ENCODE assay signal across 21 cellular contexts in the genomic region with DNA sequence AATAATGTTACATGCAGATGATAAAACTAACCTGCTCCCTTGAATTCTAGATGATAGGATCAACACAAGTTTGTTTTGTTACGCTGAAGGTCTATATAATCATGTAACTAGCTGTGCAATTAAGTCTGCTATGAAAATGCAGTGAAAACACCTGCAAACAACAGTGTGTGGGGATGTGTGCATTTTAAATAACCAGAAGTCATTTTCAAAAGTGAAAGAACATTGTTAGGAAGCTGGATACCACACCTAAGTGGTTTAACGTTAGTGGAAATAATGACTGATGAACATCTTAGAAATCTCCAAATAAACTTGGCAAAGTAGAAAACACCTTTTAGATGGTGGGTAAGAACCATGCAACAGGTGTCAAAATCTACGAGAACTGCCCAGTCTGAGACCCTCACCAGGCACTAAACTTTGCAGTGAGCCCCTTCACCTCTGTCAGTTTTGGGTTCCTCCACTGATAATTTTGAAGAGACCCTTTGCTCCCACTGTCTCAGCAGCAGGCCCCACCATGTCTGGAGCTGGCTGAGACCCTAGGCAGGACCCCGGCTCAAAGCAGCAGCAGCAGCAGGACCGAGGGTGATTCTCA. TPM values are rescaled to one million over a fixed set of nuclear protein-coding genes. Genes with fewer than 3 reads are reported as not detected.
DNase-seq lines count a peak whose midpoint lies in the region; ATAC-seq, FAIRE-seq and TF ChIP-seq lines count a peak whose summit lies in the region.
"Had no signal": no experiment of that assay in that cellular context is flagged by ENCODE, and none has a peak within 500 bp of the region (broad histone marks: within the 10 kb centered on the region; RNA-seq: fewer than 3 reads in every experiment).

No MANE protein-coding gene starts in this region.

- TF ChIP-seq CTCF in uterus (IDR thresholded peaks at IDR 0.05) (no peak), CD14-positive monocyte (IDR thresholded peaks at IDR 0.05) (no peak)

- intact Hi-C loops in activated naive CD4-positive, alpha-beta T cell treated with anti-CD3 and anti-CD28 coated beads for 36 hours (cut with micrococcal nuclease): no loop called here
- intact Hi-C loops in uterus (cut with DNase I; ENCODE audit: low total_unique reads) (no loop called here), CD14-positive monocyte (cut with micrococcal nuclease) (no loop called here)

- no peaks in the 10 kb centered on the region for H3K27me3 Mint-ChIP-seq in activated naive CD4-positive, alpha-beta T cell treated with anti-CD3 and anti-CD28 coated beads, Interleukin-2, amount 10 ng/mL, durations not matched to agents 7 days and 5 days
- no peaks in the 10 kb centered on the region for H3K27me3 Mint-ChIP-seq in activated naive CD4-positive, alpha-beta T cell treated with anti-CD3 and anti-CD28 coated beads for 36 hours (ENCODE audit: low read depth)
- no peaks in the 10 kb centered on the region for H3K27me3 Mint-ChIP-seq in activated T-helper 17 cell treated with anti-CD3 and anti-CD28 coated beads, Interleukin-2, amount 50 U/mL, for 72 hours
- H3K27me3 Mint-ChIP-seq in CD14-positive monocyte (ENCODE audit: low read depth in 3 of 3): peaks cover 0 to 14% (median 0%) of the 10 kb centered on the region in 3 donors
- H3K27me3 Mint-ChIP-seq: B cell had no signal

- no peaks in the 10 kb centered on the region for H3K9me3 Mint-ChIP-seq in activated naive CD4-positive, alpha-beta T cell treated with anti-CD3 and anti-CD28 coated beads, Interleukin-2, amount 10 ng/mL, durations not matched to agents 7 days and 5 days
- H3K9me3 Mint-ChIP-seq in activated naive CD4-positive, alpha-beta T cell treated with anti-CD3 and anti-CD28 coated beads for 36 hours: no peaks in the 10 kb centered on the region
- H3K9me3 Mint-ChIP-seq in activated T-helper 17 cell treated with anti-CD3 and anti-CD28 coated beads, Interleukin-2, amount 50 U/mL, for 72 hours: no peaks in the 10 kb centered on the region
- no peaks in the 10 kb centered on the region for H3K9me3 Mint-ChIP-seq in CD14-positive monocyte

- peak; percentile 38 for ATAC-seq in activated T-helper 17 cell treated with anti-CD3 and anti-CD28 coated beads, Interleukin-2, amount 50 U/mL, for 72 hours (replicated peaks)
- ATAC-seq: PC-3 had no signal

- peaks cover 78% of the 10 kb centered on the region for H3K4me1 Mint-ChIP-seq in activated naive CD4-positive, alpha-beta T cell treated with anti-CD3 and anti-CD28 coated beads, Interleukin-2, amount 10 ng/mL, durations not matched to agents 7 days and 5 days
- peaks cover 24% of the 10 kb centered on the region for H3K4me1 Mint-ChIP-seq in activated naive CD4-positive, alpha-beta T cell treated with anti-CD3 and anti-CD28 coated beads for 36 hours (ENCODE audit: low read depth)
- H3K4me1 Mint-ChIP-seq in activated T-helper 17 cell treated with anti-CD3 and anti-CD28 coated beads, Interleukin-2, amount 50 U/mL, for 72 hours: peaks cover 9% of the 10 kb centered on the region
- H3K4me1 Mint-ChIP-seq in CD14-positive monocyte: no peaks in the 10 kb centered on the region
- H3K4me1 Mint-ChIP-seq: B cell had no signal

- CTCF ChIA-PET in activated naive CD4-positive, alpha-beta T cell treated with anti-CD3 and anti-CD28 coated beads, Interleukin-2, amount 10 ng/mL, durations not matched to agents 7 days and 5 days (lab: Charles Lee): interaction anchor here (0.6 to 1.1 kb wide), 3 partner anchors 24 to 1235 kb away, joined by 3 to 4 read pairs (median 3); no protein-coding TSS in a partner anchor
- CTCF ChIA-PET in activated naive CD4-positive, alpha-beta T cell treated with anti-CD3 and anti-CD28 coated beads for 36 hours (lab: Charles Lee): no interaction called here

- peaks cover 31% of the 10 kb centered on the region for H3K36me3 Mint-ChIP-seq in activated naive CD4-positive, alpha-beta T cell treated with anti-CD3 and anti-CD28 coated beads, Interleukin-2, amount 10 ng/mL, durations not matched to agents 7 days and 5 days
- H3K36me3 Mint-ChIP-seq in activated naive CD4-positive, alpha-beta T cell treated with anti-CD3 and anti-CD28 coated beads for 36 hours (ENCODE audit: low read depth): peaks cover 14% of the 10 kb centered on the region
- H3K36me3 Mint-ChIP-seq in activated T-helper 17 cell treated with anti-CD3 and anti-CD28 coated beads, Interleukin-2, amount 50 U/mL, for 72 hours (ENCODE audit: low read depth): no peaks in the 10 kb centered on the region
- no peaks in the 10 kb centered on the region for H3K36me3 Mint-ChIP-seq in CD14-positive monocyte

- FAIRE-seq in GM12891 (lab: Jason Lieb, UNC): peak; percentile 48
- FAIRE-seq: H54 had no signal

- H3K27ac ChIP-seq in KOPT-K1 (ENCODE audit: low read depth, low read length, poor library complexity, severe bottlenecking) (peak overlapping the region; percentile 40), uterus (no peak overlapping the region)
- H3K27ac ChIP-seq: C4-2B had no signal

- H3K9me3 ChIP-seq in KOPT-K1 (ENCODE audit: insufficient read depth, low read length, poor library complexity, severe bottlenecking) (no peaks in the 10 kb centered on the region), uterus (no peaks in the 10 kb centered on the region)
- H3K9me3 ChIP-seq: SK-N-SH had no signal

- H3K36me3 ChIP-seq in KOPT-K1 (ENCODE audit: insufficient read depth, low read length) (no peaks in the 10 kb centered on the region), uterus (no peaks in the 10 kb centered on the region)

- peak overlapping the region; percentile 15 for H3K4me3 Mint-ChIP-seq in activated naive CD4-positive, alpha-beta T cell treated with anti-CD3 and anti-CD28 coated beads, Interleukin-2, amount 10 ng/mL, durations not matched to agents 7 days and 5 days
- no peak overlapping the region for H3K4me3 Mint-ChIP-seq in activated naive CD4-positive, alpha-beta T cell treated with anti-CD3 and anti-CD28 coated beads for 36 hours
- H3K4me3 Mint-ChIP-seq in activated T-helper 17 cell treated with anti-CD3 and anti-CD28 coated beads, Interleukin-2, amount 50 U/mL, for 72 hours: no peak overlapping the region
- no peak overlapping the region for H3K4me3 Mint-ChIP-seq in CD14-positive monocyte
- H3K4me3 Mint-ChIP-seq: B cell had no signal

- no peak overlapping the region for H3K4me3 ChIP-seq in uterus

- H3K4me1 ChIP-seq in uterus: no peaks in the 10 kb centered on the region

- no peaks in the 10 kb centered on the region for H3K27me3 ChIP-seq in uterus

- DNase-seq in activated naive CD4-positive, alpha-beta T cell treated with anti-CD3 and anti-CD28 coated beads, Interleukin-2, amount 10 ng/mL, durations not matched to agents 7 days and 5 days: no peak
- no peak for DNase-seq in activated naive CD4-positive, alpha-beta T cell treated with anti-CD3 and anti-CD28 coated beads for 36 hours
- DNase-seq in GM12891 (ENCODE audit: insufficient read length, low spot score) (no peak), uterus (no peak), CD14-positive monocyte (ENCODE audit: low spot score) (no peak)
- DNase-seq: DMS153; DND-41; KG1; MM.1S; NCI-H2029; NCI-H446; NCI-H524 treated with DMSO at 0.1 percent for 48 hours; NCI-H82; NK-92 treated with Interleukin-12 subunit alpha and Interleukin-12 subunit beta, amount 100 ng/mL, for 24 hours; PC-3; SK-N-SH had no signal

- TF ChIP-seq POLR2A in GM12891 (IDR thresholded peaks at IDR 0.05; ENCODE audit: low read depth, low read length): no peak
- no peak for TF ChIP-seq POLR2A in uterus (IDR thresholded peaks at IDR 0.05)

- peak overlapping the region; percentile 89 for H3K27ac Mint-ChIP-seq in activated naive CD4-positive, alpha-beta T cell treated with anti-CD3 and anti-CD28 coated beads, Interleukin-2, amount 10 ng/mL, durations not matched to agents 7 days and 5 days
- H3K27ac Mint-ChIP-seq in activated naive CD4-positive, alpha-beta T cell treated with anti-CD3 and anti-CD28 coated beads for 36 hours: no peak overlapping the region
- no peak overlapping the region for H3K27ac Mint-ChIP-seq in activated T-helper 17 cell treated with anti-CD3 and anti-CD28 coated beads, Interleukin-2, amount 50 U/mL, for 72 hours
- H3K27ac Mint-ChIP-seq in CD14-positive monocyte: no peak overlapping the region
- H3K27ac Mint-ChIP-seq: B cell had no signal

TF ChIP-seq in GM12891, 5 proteins besides CTCF, POLR2A, EP300 and RAD21:
- TF ChIP-seq SPI1 (IDR thresholded peaks at IDR 0.05; ENCODE audit: low read depth, low read length): no peak
- TF ChIP-seq POU2F2 (IDR thresholded peaks at IDR 0.05; ENCODE audit: low read depth, low read length): no peak
- TF ChIP-seq PAX5 (IDR thresholded peaks at IDR 0.05; ENCODE audit: insufficient read depth, low read length, severe bottlenecking): no peak
- TF ChIP-seq TAF1 (IDR thresholded peaks at IDR 0.05; ENCODE audit: low read depth, low read length): no peak
- TF ChIP-seq POLR2AphosphoS5 (IDR thresholded peaks at IDR 0.05; ENCODE audit: low read depth, low read length): no peak

RNA-seq across cellular contexts. Expression of gene CHST7, which starts 36.6 kb away (rescaled TPM):
- total RNA-seq in activated naive CD4-positive, alpha-beta T cell treated with anti-CD3 and anti-CD28 coated beads for 36 hours: under 1 TPM; 0.79 to 0.99 TPM
- 5.2 TPM for polyA plus RNA-seq in GM12891 (2012; ENCODE audit: low read depth, missing spikeins)
- 1 to 10 TPM; 2.4 to 2.9 TPM for total RNA-seq in activated T-helper 17 cell treated with anti-CD3 and anti-CD28 coated beads, Interleukin-2, amount 50 U/mL, for 72 hours
- total RNA-seq in uterus: 10 to 100 TPM in 2 of 4 donors, 1 to 10 TPM in 2; 7.2 to 32.0 (median 9.1) TPM
- 10 to 100 TPM in 1 of 2 donors, 1 to 10 TPM in 1; 8.3 to 19.2 TPM for polyA plus RNA-seq in CD14-positive monocyte
